Comparison of ENCODE assay signal across 11 cellular contexts in the genomic region with DNA sequence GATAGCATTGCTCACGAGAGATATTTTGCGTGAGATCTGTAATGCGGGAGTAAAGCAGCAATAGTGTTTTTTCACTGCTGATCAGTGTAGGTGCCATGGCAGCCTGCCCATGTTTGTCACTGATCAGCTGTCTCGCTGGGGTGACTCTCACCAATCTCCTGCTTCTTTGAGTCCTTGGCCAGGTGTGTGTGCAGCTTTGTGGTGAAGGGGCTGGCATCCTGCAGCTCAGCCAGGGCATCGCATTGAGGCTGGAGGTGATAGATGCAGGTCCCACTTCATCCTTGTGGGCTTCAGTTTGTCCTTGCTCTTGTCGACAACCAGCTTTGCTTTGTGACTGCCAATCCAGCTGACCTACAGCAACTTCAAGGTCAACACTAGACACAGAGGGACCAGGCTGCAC.
DNase-seq lines count a peak whose midpoint lies in the region; ATAC-seq, FAIRE-seq and TF ChIP-seq lines count a peak whose summit lies in the region.
"Had no signal": no experiment of that assay in that cellular context is flagged by ENCODE, and none has a peak within 500 bp of the region (broad histone marks: within the 10 kb centered on the region; RNA-seq: fewer than 3 reads in every experiment).

No MANE protein-coding gene starts in this region.

- FAIRE-seq in H1 (lab: Jason Lieb, UNC) = no peak
- FAIRE-seq: RCC 7860 had no signal

- no peak overlapping the region for H3K27ac ChIP-seq in H1 (ENCODE audit: low read depth, low read length)
- no peak overlapping the region for H3K27ac ChIP-seq in right cardiac atrium (ENCODE audit: low read length)

- no peak overlapping the region for H3K9ac ChIP-seq in H1 (replicated peaks in 1 of 4; ENCODE audit: extremely low read depth in 1 of 4, low read depth in 3 of 4, low read length in 3 of 4)

- no peak overlapping the region for H3K14ac ChIP-seq in H1 (ENCODE audit: insufficient read length)

- H2AK5ac ChIP-seq in H1 (ENCODE audit: low read depth, low read length) = no peak overlapping the region

- no peak overlapping the region for H3K4me3 Mint-ChIP-seq in natural killer cell treated with Interleukin-12 subunit alpha and Interleukin-12 subunit beta and Interleukin-15 and Interleukin-18, amount 100 ng/mL, for 72 hours
- H3K4me3 Mint-ChIP-seq in natural killer cell = no peak overlapping the region
- H3K4me3 Mint-ChIP-seq in T-helper 1 cell treated with Interleukin-12 subunit alpha and Interleukin-12 subunit beta and Interleukin-4 antibody, amounts not matched to agents 30 μg/mL and 1 μg/mL, for 36 hours = no peak overlapping the region

- H4K8ac ChIP-seq in H1 (ENCODE audit: extremely low read depth, insufficient read depth, low read length) = no peak overlapping the region

- POLR2A ChIA-PET in H1 (lab: Charles Lee; ENCODE audit: partially characterized antibody) = no interaction called here

- TF ChIP-seq POLR2A in H1 (IDR thresholded peaks at IDR 0.05; ENCODE audit: control extremely low read depth in 1 of 2, low read depth in 2 of 2, low read length in 2 of 2) = no peak

- no peaks in the 10 kb centered on the region for H3K9me3 Mint-ChIP-seq in natural killer cell treated with Interleukin-12 subunit alpha and Interleukin-12 subunit beta and Interleukin-15 and Interleukin-18, amount 100 ng/mL, for 72 hours
- H3K9me3 Mint-ChIP-seq in natural killer cell = no peaks in the 10 kb centered on the region
- H3K9me3 Mint-ChIP-seq in T-helper 1 cell treated with Interleukin-12 subunit alpha and Interleukin-12 subunit beta and Interleukin-4 antibody, amounts not matched to agents 30 μg/mL and 1 μg/mL, for 36 hours = no peaks in the 10 kb centered on the region

- no peaks in the 10 kb centered on the region for H3K79me2 ChIP-seq in H1 (ENCODE audit: control insufficient read depth in 1 of 2, insufficient read depth in 2 of 2, low read length in 2 of 2)

- no peak overlapping the region for H2BK15ac ChIP-seq in H1 (ENCODE audit: low read length)

- no peak overlapping the region for H2BK12ac ChIP-seq in H1 (ENCODE audit: low read depth, low read length)

- no peaks in the 10 kb centered on the region for H3K36me3 Mint-ChIP-seq in natural killer cell treated with Interleukin-12 subunit alpha and Interleukin-12 subunit beta and Interleukin-15 and Interleukin-18, amount 100 ng/mL, for 72 hours
- H3K36me3 Mint-ChIP-seq in natural killer cell = no peaks in the 10 kb centered on the region
- H3K36me3 Mint-ChIP-seq in T-helper 1 cell treated with Interleukin-12 subunit alpha and Interleukin-12 subunit beta and Interleukin-4 antibody, amounts not matched to agents 30 μg/mL and 1 μg/mL, for 36 hours (ENCODE audit: low read depth) = peaks cover 5% of the 10 kb centered on the region

- H3K4me3 ChIP-seq in H1 (ENCODE audit: extremely low read depth in 1 of 4, insufficient read depth in 2 of 4, low read depth in 3 of 4, low read length in 4 of 4) (no peak overlapping the region), right cardiac atrium (ENCODE audit: low read length) (no peak overlapping the region)

- H3K36me3 ChIP-seq in H1 (ENCODE audit: control insufficient read depth in 2 of 4, insufficient read depth in 4 of 4, low read length in 3 of 4) = no peaks in the 10 kb centered on the region

- H3K9me3 ChIP-seq in H1 (ENCODE audit: insufficient read depth in 2 of 2, low read depth in 1 of 2, low read length in 1 of 2) (no peaks in the 10 kb centered on the region), right cardiac atrium (ENCODE audit: control insufficient read depth, low read length) (no peaks in the 10 kb centered on the region)

- H4K91ac ChIP-seq in H1 (replicated peaks; ENCODE audit: insufficient read length, low read length) = no peak overlapping the region

- H3K4me1 Mint-ChIP-seq in natural killer cell treated with Interleukin-12 subunit alpha and Interleukin-12 subunit beta and Interleukin-15 and Interleukin-18, amount 100 ng/mL, for 72 hours (ENCODE audit: low read depth in 2 of 2) = peaks cover 16 to 21% of the 10 kb centered on the region in 2 donors
- H3K4me1 Mint-ChIP-seq in natural killer cell = peaks cover 0 to 10% of the 10 kb centered on the region in 2 donors
- peaks cover 46% of the 10 kb centered on the region for H3K4me1 Mint-ChIP-seq in T-helper 1 cell treated with Interleukin-12 subunit alpha and Interleukin-12 subunit beta and Interleukin-4 antibody, amounts not matched to agents 30 μg/mL and 1 μg/mL, for 36 hours (ENCODE audit: low read depth)

- H3K18ac ChIP-seq in H1 (ENCODE audit: extremely low read depth, low read length) = no peak overlapping the region

- CTCF ChIA-PET in H1 (lab: Charles Lee; ENCODE audit: partially characterized antibody) = interaction anchor here (1.0 to 11.1 kb wide), 7 partner anchors 9 to 460 kb away, joined by 3 to 144 read pairs (median 7); no protein-coding TSS in a partner anchor

- peak overlapping the region; percentile 3; the same call in 1 of the 2 replicates for H2BK5ac ChIP-seq in H1 (ENCODE audit: low read depth, low read length)

- no peaks in the 10 kb centered on the region for H3K23me2 ChIP-seq in H1 (ENCODE audit: low read depth, low read length)

- TF ChIP-seq EP300 in H1 (IDR thresholded peaks at IDR 0.05; ENCODE audit: borderline replicate concordance in 1 of 2, low read depth in 2 of 2, low read length in 2 of 2) = no peak

- H2BK20ac ChIP-seq in H1 (ENCODE audit: low read length) = no peak overlapping the region

- DNase-seq in natural killer cell treated with Interleukin-12 subunit alpha and Interleukin-12 subunit beta and Interleukin-15 and Interleukin-18, amount 100 ng/mL, for 72 hours (ENCODE audit: low spot score) = no peak
- DNase-seq in natural killer cell (no peak), H1 (ENCODE audit: low read depth in 1 of 2, low spot score in 2 of 2) (peak in 1 of 2 experiments; percentile 27), NCI-H446 treated with DMSO at 0.1 percent for 48 hours (lab: John Stamatoyannopoulos, UW) (no peak), right cardiac atrium (no peak)
- DNase-seq: NCI-H2107; stimulated activated CD4-positive, alpha-beta T cell treated with anti-CD3 and anti-CD28 coated beads, Interleukin-2, amount 100 ng/mL, for 48 hours had no signal

- no peak for TF ChIP-seq RAD21 in H1 (IDR thresholded peaks at IDR 0.05 in 1 of 2, conservative IDR thresholded peaks at IDR 0.05 in 1 of 2; ENCODE audit: low read depth in 2 of 2, low read length in 2 of 2)

- no peaks in the 10 kb centered on the region for H4K20me1 ChIP-seq in H1 (replicated peaks in 1 of 2; ENCODE audit: control insufficient read depth in 1 of 2, insufficient read depth in 2 of 2, low read length in 2 of 2)

- no peak for TF ChIP-seq CTCF in natural killer cell (IDR thresholded peaks at IDR 0.05)
- TF ChIP-seq CTCF in H1 (IDR thresholded peaks at IDR 0.05; ENCODE audit: control extremely low read depth in 1 of 3, insufficient read depth in 1 of 3, low read depth in 1 of 3, low read length in 3 of 3) = no peak

- no peaks in the 10 kb centered on the region for H3K27me3 Mint-ChIP-seq in natural killer cell treated with Interleukin-12 subunit alpha and Interleukin-12 subunit beta and Interleukin-15 and Interleukin-18, amount 100 ng/mL, for 72 hours
- no peaks in the 10 kb centered on the region for H3K27me3 Mint-ChIP-seq in natural killer cell (ENCODE audit: low read depth in 2 of 2)
- H3K27me3 Mint-ChIP-seq in T-helper 1 cell treated with Interleukin-12 subunit alpha and Interleukin-12 subunit beta and Interleukin-4 antibody, amounts not matched to agents 30 μg/mL and 1 μg/mL, for 36 hours (ENCODE audit: low read depth) = no peaks in the 10 kb centered on the region

- ATAC-seq in natural killer cell treated with Interleukin-12 subunit alpha and Interleukin-12 subunit beta and Interleukin-15 and Interleukin-18, amount 100 ng/mL, for 72 hours = no peak
- no peak for ATAC-seq in natural killer cell
- ATAC-seq in HG02852 (IDR thresholded peaks at IDR 0.05; ENCODE audit: unreplicated experiment) = no peak
- ATAC-seq in GM21737 (IDR thresholded peaks at IDR 0.05; ENCODE audit: unreplicated experiment) = no peak
- ATAC-seq in right cardiac atrium = no peak

- H3K4me1 ChIP-seq in H1 (replicated peaks in 1 of 4; ENCODE audit: control insufficient read depth in 3 of 4, insufficient read depth in 4 of 4, low read length in 3 of 4) (no peaks in the 10 kb centered on the region), right cardiac atrium (ENCODE audit: control insufficient read depth, insufficient read depth, low read length) (no peaks in the 10 kb centered on the region)

- H3K23ac ChIP-seq in H1 (ENCODE audit: insufficient read length) = no peak overlapping the region

- peak overlapping the region; percentile 54 to 80 for H3K27ac Mint-ChIP-seq in natural killer cell treated with Interleukin-12 subunit alpha and Interleukin-12 subunit beta and Interleukin-15 and Interleukin-18, amount 100 ng/mL, for 72 hours
- H3K27ac Mint-ChIP-seq in natural killer cell = peak overlapping the region in 1 of 2 donors; percentile 74
- peak overlapping the region; percentile 92 for H3K27ac Mint-ChIP-seq in T-helper 1 cell treated with Interleukin-12 subunit alpha and Interleukin-12 subunit beta and Interleukin-4 antibody, amounts not matched to agents 30 μg/mL and 1 μg/mL, for 36 hours

- H3K79me1 ChIP-seq in H1 (ENCODE audit: low read depth, low read length) = no peaks in the 10 kb centered on the region

- intact Hi-C loops in natural killer cell (cut with micrococcal nuclease) = loop anchor here (5.0 to 10.0 kb wide), 2 partner anchors 149 to 371 kb away; no protein-coding TSS in a partner anchor
- intact Hi-C loops in right cardiac atrium (cut with DNase I) = loop anchor here in 1 of 4 donors (5.0 kb wide), 1 partner anchor 464 kb away; no protein-coding TSS in a partner anchor

- 94% methylated on average over 6 of the region's 6 CpGs; no CpG with 5 or more reads in 1 of the 2 experiments for WGBS in H1 (ENCODE audit: extremely low coverage in 1 of 2, insufficient coverage in 1 of 2, insufficient read length in 1 of 2, insufficient replicate concordance in 2 of 2, low coverage in 1 of 2, low lambda C conversion rate in 2 of 2, missing lambda C conversion rate in 1 of 2), 2 experiments
- 91% methylated on average over 6 of the region's 6 CpGs for whole genome bisulfite sequencing in right cardiac atrium

- H2AFZ ChIP-seq in H1 (ENCODE audit: low read length) = peak overlapping the region; percentile 30; the same call in 1 of the 2 replicates

- H3K4ac ChIP-seq in H1 (replicated peaks; ENCODE audit: insufficient read length, low read depth, low read length) = no peak overlapping the region

- H2BK120ac ChIP-seq in H1 (replicated peaks; ENCODE audit: low read depth, low read length) = no peak overlapping the region

- no peak overlapping the region for H3K56ac ChIP-seq in H1 (replicated peaks; ENCODE audit: insufficient read length, low read depth, low read length)

- no peaks in the 10 kb centered on the region for H3K27me3 ChIP-seq in H1 (replicated peaks in 1 of 4; ENCODE audit: control insufficient read depth in 3 of 4, extremely low read depth in 1 of 4, insufficient read depth in 3 of 4, low read length in 3 of 4)
- H3K27me3 ChIP-seq in right cardiac atrium (ENCODE audit: control insufficient read depth, insufficient read depth) = no peaks in the 10 kb centered on the region

- no peak overlapping the region for H3K4me2 ChIP-seq in H1 (ENCODE audit: insufficient read depth in 1 of 2, low read depth in 2 of 2, low read length in 2 of 2)

- H4K5ac ChIP-seq in H1 (ENCODE audit: insufficient read length, low read depth, low read length) = no peak overlapping the region

TF ChIP-seq in H1, 55 proteins besides CTCF, POLR2A, EP300 and RAD21 (continues in another document):
- TF ChIP-seq EGR1 (IDR thresholded peaks at IDR 0.05; ENCODE audit: borderline replicate concordance, low read depth, low read length) = no peak
